ENCODE assay signal across 10 cellular contexts in the genomic region with DNA sequence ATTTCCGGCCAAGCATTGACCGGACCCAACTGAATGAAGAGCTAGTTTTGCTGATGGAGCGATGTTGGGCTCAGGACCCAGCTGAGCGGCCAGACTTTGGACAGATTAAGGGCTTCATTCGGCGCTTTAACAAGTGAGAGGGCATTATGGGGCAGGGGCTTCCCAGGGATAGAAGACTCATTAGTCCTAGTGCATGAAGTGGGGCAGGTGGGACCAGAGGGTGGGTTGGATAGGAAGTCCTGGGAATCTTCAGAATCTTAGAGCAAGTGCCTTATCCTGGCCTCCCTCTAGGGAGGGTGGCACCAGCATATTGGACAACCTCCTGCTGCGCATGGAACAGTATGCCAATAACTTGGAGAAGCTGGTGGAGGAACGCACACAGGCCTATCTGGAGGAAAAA. TPM values are rescaled to one million over a fixed set of nuclear protein-coding genes. Genes with fewer than 3 reads are reported as not detected.
"Had no signal": no experiment of that assay in that cellular context is flagged by ENCODE, and none has a peak within 500 bp of the region (broad histone marks: within the 10 kb centered on the region; RNA-seq: fewer than 3 reads in every experiment).

No MANE protein-coding gene starts in this region.

- H3K9me3 Mint-ChIP-seq: HFFc6 had no signal

- H3K27ac ChIP-seq: GM23248, HL-60 had no signal

- H3K27ac Mint-ChIP-seq: HFFc6 had no signal

- DNase-seq: GM23248, GOT3, H7, HFFc6 had no signal

- ATAC-seq: HCT116, HepG2 had no signal

- H3K4me3 Mint-ChIP-seq: HFFc6 had no signal

- H3K4me3 ChIP-seq: GM23248, HAP-1 had no signal

RNA-seq across cellular contexts. Expression of gene FAM221B, which starts 22.4 kb away (rescaled TPM):
- total RNA-seq: GM23248, H4, H7, HepG2, HFFc6, HT1080 had no signal
- polyA plus RNA-seq: GM23248, HepG2 had no signal
